ENCODE assay signal across 8 cellular contexts in the genomic region with DNA sequence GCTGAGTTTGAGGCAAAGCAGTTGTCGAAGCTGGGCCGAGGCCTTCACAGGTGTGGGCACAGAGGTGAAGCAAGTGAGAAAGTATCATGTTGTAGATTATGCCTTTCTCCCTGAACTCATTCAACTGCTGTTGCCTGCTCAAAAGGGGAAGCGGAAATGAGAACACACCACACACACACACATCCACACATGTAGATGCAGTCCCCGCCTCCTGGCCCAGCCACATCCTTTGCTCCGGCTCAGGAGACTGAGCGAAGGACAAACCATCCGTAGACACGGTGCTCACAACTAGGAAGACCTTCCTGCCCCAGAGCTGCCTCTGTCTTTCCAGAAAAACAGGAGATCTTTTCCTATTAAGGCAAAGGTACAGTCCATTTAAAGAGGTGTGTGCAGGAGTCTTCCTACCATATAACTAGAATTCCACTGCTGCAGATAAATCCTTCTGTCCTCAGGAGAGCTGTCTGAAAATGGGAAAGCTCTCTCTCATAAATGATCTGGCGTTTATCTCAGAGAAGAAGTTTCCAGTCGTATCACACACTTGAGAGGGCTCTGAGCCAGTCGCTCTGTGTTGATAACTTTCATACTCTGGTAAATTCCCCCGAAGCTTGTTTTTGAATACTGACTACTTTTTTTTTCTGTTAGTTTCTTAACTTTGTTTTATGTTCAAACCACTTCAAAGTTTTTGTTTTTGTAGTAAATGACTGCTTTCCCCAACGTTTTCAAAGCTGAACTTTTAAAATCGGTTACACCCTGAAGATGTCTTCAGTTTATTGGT. TPM values are rescaled to one million over a fixed set of nuclear protein-coding genes. Genes with fewer than 3 reads are reported as not detected.
DNase-seq lines count a peak whose midpoint lies in the region; ATAC-seq and TF ChIP-seq lines count a peak whose summit lies in the region.

A gene with protein sequence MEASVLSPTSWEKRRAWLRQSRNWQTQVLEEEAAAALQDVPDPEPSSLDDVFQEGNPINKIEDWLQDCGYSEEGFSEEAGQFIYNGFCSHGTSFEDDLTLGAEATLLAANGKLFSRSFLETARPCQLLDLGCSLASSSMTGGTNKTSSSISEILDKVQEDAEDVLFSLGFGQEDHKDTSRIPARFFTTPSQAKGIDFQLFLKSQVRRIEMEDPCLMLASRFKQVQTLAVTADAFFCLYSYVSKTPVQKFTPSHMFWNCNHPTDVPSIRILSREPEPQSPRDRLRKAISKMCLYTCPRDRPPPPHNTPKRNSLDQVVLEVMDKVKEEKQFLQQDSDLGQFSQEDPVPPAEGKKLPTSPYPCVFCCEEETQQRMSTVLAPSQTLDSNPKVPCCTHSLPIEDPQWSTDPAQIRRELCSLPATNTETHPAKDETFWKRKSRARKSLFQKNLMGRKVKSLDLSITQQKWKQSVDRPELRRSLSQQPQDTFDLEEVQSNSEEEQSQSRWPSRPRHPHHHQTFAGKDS (minus strand): TSS at position 161 of the 775 bp plus-strand sequence. CDS start 10,200 bp downstream, outside the sequence.

- CTCF ChIA-PET in activated CD4-positive, alpha-beta memory T cell treated with anti-CD3 and anti-CD28 coated beads for 36 hours (lab: Charles Lee) = interaction anchor here (0.7 to 4.8 kb wide), 9 partner anchors 8 to 236 kb away, joined by 3 to 48 read pairs (median 11); no protein-coding TSS in a partner anchor

- DNase-seq in CD14-positive monocyte (ENCODE audit: low spot score) = peak; percentile 75
- DNase-seq in HUDEP-2 (lab: John Stamatoyannopoulos, UW; ENCODE audit: unreplicated experiment in 76 of 76) = peak in 60 of 76 experiments; percentile 8 to 76 (median 53)
- DNase-seq in activated CD4-positive, alpha-beta memory T cell treated with anti-CD3 and anti-CD28 coated beads for 36 hours = peak; percentile 93
- peak; percentile 26 for DNase-seq in globus pallidus (ENCODE audit: low spot score)
- DNase-seq in stimulated activated CD8-positive, alpha-beta memory T cell treated with anti-CD3 and anti-CD28 coated beads, Interleukin-15, amount 100 ng/mL, for 1 hour (ENCODE audit: low read depth) = peak; percentile 70
- DNase-seq in osteocyte (ENCODE audit: extremely low spot score, unreplicated experiment) = no peak
- DNase-seq in epidermal melanocyte (ENCODE audit: insufficient read length, low spot score) = no peak

- TF ChIP-seq CTCF in CD14-positive monocyte (IDR thresholded peaks at IDR 0.05) (no peak), osteocyte (IDR thresholded peaks at IDR 0.05) (no peak)

- POLR2A ChIA-PET in activated CD4-positive, alpha-beta memory T cell treated with anti-CD3 and anti-CD28 coated beads for 36 hours (lab: Charles Lee) = interaction anchor here (0.6 to 2.5 kb wide), 7 partner anchors 11 to 975 kb away, joined by 3 to 9 read pairs (median 4); no protein-coding TSS in a partner anchor

- peaks cover 0 to 2% of the 10 kb centered on the region in 2 donors for H3K36me3 Mint-ChIP-seq in CD14-positive monocyte
- H3K36me3 Mint-ChIP-seq in activated CD4-positive, alpha-beta memory T cell treated with anti-CD3 and anti-CD28 coated beads for 36 hours = peaks cover 43% of the 10 kb centered on the region
- no peaks in the 10 kb centered on the region for H3K36me3 Mint-ChIP-seq in osteocyte (ENCODE audit: unreplicated experiment)

- intact Hi-C loops in CD14-positive monocyte (cut with micrococcal nuclease) = no loop called here
- intact Hi-C loops in activated CD4-positive, alpha-beta memory T cell treated with anti-CD3 and anti-CD28 coated beads for 36 hours (cut with micrococcal nuclease) = loop anchor here (1.0 to 10.0 kb wide), 8 partner anchors 17 to 1120 kb away; a partner anchor contains a TSS

- ATAC-seq in GM21367 (IDR thresholded peaks at IDR 0.05; ENCODE audit: unreplicated experiment) = peak; percentile 93

- no peaks in the 10 kb centered on the region for H3K9me3 Mint-ChIP-seq in CD14-positive monocyte
- H3K9me3 Mint-ChIP-seq in activated CD4-positive, alpha-beta memory T cell treated with anti-CD3 and anti-CD28 coated beads for 36 hours = peaks cover 7% of the 10 kb centered on the region
- no peaks in the 10 kb centered on the region for H3K9me3 Mint-ChIP-seq in osteocyte (ENCODE audit: unreplicated experiment)

- H3K27me3 Mint-ChIP-seq in CD14-positive monocyte (ENCODE audit: low read depth in 3 of 3) = peaks cover 0 to 3% (median 2%) of the 10 kb centered on the region in 3 donors
- H3K27me3 Mint-ChIP-seq in activated CD4-positive, alpha-beta memory T cell treated with anti-CD3 and anti-CD28 coated beads for 36 hours = no peaks in the 10 kb centered on the region
- peaks cover 8% of the 10 kb centered on the region for H3K27me3 Mint-ChIP-seq in osteocyte (ENCODE audit: unreplicated experiment)

- H3K4me1 Mint-ChIP-seq in CD14-positive monocyte = peaks cover 34% of the 10 kb centered on the region
- peaks cover 68% of the 10 kb centered on the region for H3K4me1 Mint-ChIP-seq in activated CD4-positive, alpha-beta memory T cell treated with anti-CD3 and anti-CD28 coated beads for 36 hours (ENCODE audit: low read depth)
- H3K4me1 Mint-ChIP-seq in osteocyte (ENCODE audit: unreplicated experiment) = no peaks in the 10 kb centered on the region

- H3K27ac Mint-ChIP-seq in CD14-positive monocyte = peak within 1 kb of the TSS in 6 of 7 donors; percentile 22 to 68 (median 53)
- peak within 1 kb of the TSS; percentile 90 for H3K27ac Mint-ChIP-seq in activated CD4-positive, alpha-beta memory T cell treated with anti-CD3 and anti-CD28 coated beads for 36 hours
- H3K27ac Mint-ChIP-seq in osteocyte (ENCODE audit: unreplicated experiment) = no peak within 1 kb of the TSS

- H3K4me3 Mint-ChIP-seq in CD14-positive monocyte (peak within 1 kb of the TSS; percentile 57 to 77), osteocyte (ENCODE audit: unreplicated experiment) (no peak within 1 kb of the TSS)
- peak within 1 kb of the TSS; percentile 79 for H3K4me3 Mint-ChIP-seq in activated CD4-positive, alpha-beta memory T cell treated with anti-CD3 and anti-CD28 coated beads for 36 hours

RNA-seq across cellular contexts. Expression of the gene that starts here (rescaled TPM):
- polyA plus RNA-seq in CD14-positive monocyte = under 1 TPM; 0.37 to 0.61 TPM
- total RNA-seq in activated CD4-positive, alpha-beta memory T cell treated with anti-CD3 and anti-CD28 coated beads for 36 hours = 10 to 100 TPM; 73.9 to 74.8 TPM
- not detected in 2 replicates for total RNA-seq in osteocyte

Comparison
In these comparisons a context has a peak if more than half of its experiments do, and no peak if none do; other contexts are left out.
1. RNA of the gene that starts here (total RNA-seq): 73.9 to 74.8 TPM in activated CD4-positive, alpha-beta memory T cell treated with anti-CD3 and anti-CD28 coated beads for 36 hours; not detected in osteocyte; every median in the first group is over 10 times any median in the second.
2. Peak in DNase-seq in CD14-positive monocyte; RNA of the gene not detected or under 1 TPM.
3. DNase-seq: peak in HUDEP-2 (60 of 76), activated CD4-positive, alpha-beta memory T cell treated with anti-CD3 and anti-CD28 coated beads for 36 hours (single experiment), globus pallidus (single experiment) and stimulated activated CD8-positive, alpha-beta memory T cell treated with anti-CD3 and anti-CD28 coated beads, Interleukin-15, amount 100 ng/mL, for 1 hour (single experiment); none in osteocyte (single experiment) and epidermal melanocyte (single experiment).